In the genomic region with DNA sequence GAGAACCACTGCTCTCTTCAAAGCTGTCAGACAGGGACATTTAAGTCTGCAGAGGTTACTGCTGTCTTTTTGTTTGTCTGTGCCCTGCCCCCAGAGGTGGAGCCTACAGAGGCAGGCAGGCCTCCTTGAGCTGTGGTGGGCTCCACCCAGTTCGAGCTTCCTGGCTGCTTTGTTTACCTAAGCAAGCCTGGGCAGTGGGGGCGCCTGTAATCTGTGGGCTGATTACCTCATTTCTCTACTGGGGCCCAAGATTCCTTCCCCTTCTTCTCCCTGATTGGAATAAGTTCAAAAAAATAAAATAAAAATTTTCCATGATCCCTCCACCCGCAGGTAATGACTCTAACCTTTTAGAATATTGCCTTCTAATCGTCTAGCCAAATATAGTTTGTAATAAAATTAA, we compare ENCODE assay signal across 1 cellular context.
TF ChIP-seq lines count a peak whose summit lies in the region.

No MANE protein-coding gene starts in this region.

TF ChIP-seq in HEK293, 187 proteins besides CTCF, POLR2A, EP300 and RAD21 (continued from another document):
- TF ChIP-seq, protein P1, sequence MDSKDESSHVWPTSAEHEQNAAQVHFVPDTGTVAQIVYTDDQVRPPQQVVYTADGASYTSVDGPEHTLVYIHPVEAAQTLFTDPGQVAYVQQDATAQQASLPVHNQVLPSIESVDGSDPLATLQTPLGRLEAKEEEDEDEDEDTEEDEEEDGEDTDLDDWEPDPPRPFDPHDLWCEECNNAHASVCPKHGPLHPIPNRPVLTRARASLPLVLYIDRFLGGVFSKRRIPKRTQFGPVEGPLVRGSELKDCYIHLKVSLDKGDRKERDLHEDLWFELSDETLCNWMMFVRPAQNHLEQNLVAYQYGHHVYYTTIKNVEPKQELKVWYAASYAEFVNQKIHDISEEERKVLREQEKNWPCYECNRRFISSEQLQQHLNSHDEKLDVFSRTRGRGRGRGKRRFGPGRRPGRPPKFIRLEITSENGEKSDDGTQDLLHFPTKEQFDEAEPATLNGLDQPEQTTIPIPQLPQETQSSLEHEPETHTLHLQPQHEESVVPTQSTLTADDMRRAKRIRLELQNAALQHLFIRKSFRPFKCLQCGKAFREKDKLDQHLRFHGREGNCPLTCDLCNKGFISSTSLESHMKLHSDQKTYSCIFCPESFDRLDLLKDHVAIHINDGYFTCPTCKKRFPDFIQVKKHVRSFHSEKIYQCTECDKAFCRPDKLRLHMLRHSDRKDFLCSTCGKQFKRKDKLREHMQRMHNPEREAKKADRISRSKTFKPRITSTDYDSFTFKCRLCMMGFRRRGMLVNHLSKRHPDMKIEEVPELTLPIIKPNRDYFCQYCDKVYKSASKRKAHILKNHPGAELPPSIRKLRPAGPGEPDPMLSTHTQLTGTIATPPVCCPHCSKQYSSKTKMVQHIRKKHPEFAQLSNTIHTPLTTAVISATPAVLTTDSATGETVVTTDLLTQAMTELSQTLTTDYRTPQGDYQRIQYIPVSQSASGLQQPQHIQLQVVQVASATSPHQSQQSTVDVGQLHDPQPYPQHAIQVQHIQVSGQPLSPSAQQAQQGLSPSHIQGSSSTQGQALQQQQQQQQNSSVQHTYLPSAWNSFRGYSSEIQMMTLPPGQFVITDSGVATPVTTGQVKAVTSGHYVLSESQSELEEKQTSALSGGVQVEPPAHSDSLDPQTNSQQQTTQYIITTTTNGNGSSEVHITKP (tag by site-specific recombination; IDR thresholded peaks at IDR 0.05) = peak; percentile 36; the same call in 1 of the 2 replicates
- TF ChIP-seq, protein P2, sequence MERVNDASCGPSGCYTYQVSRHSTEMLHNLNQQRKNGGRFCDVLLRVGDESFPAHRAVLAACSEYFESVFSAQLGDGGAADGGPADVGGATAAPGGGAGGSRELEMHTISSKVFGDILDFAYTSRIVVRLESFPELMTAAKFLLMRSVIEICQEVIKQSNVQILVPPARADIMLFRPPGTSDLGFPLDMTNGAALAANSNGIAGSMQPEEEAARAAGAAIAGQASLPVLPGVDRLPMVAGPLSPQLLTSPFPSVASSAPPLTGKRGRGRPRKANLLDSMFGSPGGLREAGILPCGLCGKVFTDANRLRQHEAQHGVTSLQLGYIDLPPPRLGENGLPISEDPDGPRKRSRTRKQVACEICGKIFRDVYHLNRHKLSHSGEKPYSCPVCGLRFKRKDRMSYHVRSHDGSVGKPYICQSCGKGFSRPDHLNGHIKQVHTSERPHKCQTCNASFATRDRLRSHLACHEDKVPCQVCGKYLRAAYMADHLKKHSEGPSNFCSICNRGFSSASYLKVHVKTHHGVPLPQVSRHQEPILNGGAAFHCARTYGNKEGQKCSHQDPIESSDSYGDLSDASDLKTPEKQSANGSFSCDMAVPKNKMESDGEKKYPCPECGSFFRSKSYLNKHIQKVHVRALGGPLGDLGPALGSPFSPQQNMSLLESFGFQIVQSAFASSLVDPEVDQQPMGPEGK (tag by site-specific recombination; IDR thresholded peaks at IDR 0.05) = peak; percentile 67
- TF ChIP-seq ZFHX2 (tag by site-specific recombination; conservative IDR thresholded peaks at IDR 0.05) (peak; percentile 45; the same call in 1 of the 2 replicates), ZNF660 (tag by site-specific recombination; IDR thresholded peaks at IDR 0.05) (0 out of 2 replicates have a peak, but pooled peaks have one; percentile 15), ZFP69B (tag by site-specific recombination; IDR thresholded peaks at IDR 0.05) (peak; percentile 80; the same call in 1 of the 2 replicates), GLIS1 (tag by site-specific recombination; IDR thresholded peaks at IDR 0.05) (peak; percentile 53), EGR2 (tag by site-specific recombination; IDR thresholded peaks at IDR 0.05; ENCODE audit: low read depth) (0 out of 2 replicates have a peak, but pooled peaks have one; percentile 31), ZNF335 (tag by site-specific recombination; conservative IDR thresholded peaks at IDR 0.05) (0 out of 2 replicates have a peak, but pooled peaks have one; percentile 19), FEZF1 (tag by site-specific recombination; IDR thresholded peaks at IDR 0.05) (peak; percentile 27; the same call in 1 of the 2 replicates), ZNF561 (tag by site-specific recombination; IDR thresholded peaks at IDR 0.05; ENCODE audit: borderline replicate concordance) (peak; percentile 58; the same call in 1 of the 2 replicates)
- TF ChIP-seq, protein P3, sequence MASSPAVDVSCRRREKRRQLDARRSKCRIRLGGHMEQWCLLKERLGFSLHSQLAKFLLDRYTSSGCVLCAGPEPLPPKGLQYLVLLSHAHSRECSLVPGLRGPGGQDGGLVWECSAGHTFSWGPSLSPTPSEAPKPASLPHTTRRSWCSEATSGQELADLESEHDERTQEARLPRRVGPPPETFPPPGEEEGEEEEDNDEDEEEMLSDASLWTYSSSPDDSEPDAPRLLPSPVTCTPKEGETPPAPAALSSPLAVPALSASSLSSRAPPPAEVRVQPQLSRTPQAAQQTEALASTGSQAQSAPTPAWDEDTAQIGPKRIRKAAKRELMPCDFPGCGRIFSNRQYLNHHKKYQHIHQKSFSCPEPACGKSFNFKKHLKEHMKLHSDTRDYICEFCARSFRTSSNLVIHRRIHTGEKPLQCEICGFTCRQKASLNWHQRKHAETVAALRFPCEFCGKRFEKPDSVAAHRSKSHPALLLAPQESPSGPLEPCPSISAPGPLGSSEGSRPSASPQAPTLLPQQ (tag by site-specific recombination; IDR thresholded peaks at IDR 0.05) = peak; percentile 87
- TF ChIP-seq, protein P4, sequence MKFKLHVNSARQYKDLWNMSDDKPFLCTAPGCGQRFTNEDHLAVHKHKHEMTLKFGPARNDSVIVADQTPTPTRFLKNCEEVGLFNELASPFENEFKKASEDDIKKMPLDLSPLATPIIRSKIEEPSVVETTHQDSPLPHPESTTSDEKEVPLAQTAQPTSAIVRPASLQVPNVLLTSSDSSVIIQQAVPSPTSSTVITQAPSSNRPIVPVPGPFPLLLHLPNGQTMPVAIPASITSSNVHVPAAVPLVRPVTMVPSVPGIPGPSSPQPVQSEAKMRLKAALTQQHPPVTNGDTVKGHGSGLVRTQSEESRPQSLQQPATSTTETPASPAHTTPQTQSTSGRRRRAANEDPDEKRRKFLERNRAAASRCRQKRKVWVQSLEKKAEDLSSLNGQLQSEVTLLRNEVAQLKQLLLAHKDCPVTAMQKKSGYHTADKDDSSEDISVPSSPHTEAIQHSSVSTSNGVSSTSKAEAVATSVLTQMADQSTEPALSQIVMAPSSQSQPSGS (tag by site-specific recombination; IDR thresholded peaks at IDR 0.05; ENCODE audit: low read depth) = peak; percentile 38
